In the genomic region with DNA sequence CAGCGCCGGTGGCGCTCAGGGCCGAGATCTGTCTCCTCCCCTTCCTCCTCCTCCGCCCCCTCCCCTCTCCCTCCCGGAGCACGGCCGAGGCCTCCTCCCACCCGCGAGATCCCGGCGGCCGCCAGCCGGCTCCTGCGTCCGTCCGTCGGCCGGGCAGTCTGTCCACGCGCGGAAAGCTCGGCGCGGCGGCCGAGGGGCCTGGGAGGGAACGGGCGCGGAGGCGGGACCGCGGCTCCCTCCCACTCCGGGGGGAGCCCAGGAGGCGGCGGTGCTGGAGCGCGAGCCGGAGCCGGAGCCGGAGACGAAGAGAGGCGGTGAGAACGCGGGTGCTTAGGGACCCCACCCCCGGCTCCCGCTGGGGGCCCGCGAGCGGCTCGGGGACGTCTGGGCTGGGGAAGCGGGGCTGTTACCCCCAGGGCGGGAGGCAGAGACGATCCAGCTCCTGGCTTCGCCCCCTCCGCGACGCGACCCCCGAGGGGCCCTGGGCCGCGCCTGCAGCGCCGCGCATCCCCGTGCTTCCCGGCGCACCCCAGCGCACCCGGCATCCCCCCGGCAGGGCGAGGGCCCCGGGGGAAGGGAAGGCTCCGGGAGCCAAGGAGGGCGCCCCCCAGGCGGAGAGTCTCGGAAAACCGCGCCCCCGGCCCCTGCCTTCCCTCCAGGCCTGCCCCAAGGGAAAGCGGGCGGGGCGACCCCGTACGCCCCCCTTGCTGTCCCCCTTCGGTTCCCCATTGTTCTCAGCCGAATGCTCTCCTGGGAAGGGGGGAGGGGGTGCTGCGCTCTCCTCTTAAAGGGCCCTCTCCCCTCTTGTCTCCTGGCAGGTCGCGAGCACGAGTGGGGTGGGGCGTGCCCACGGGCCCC, we compare ENCODE assay signal across 3 cellular contexts.
TF ChIP-seq lines count a peak whose summit lies in the region.

A gene (plus strand): TSS at position 100 of the 858 bp plus-strand sequence. CDS start 1,463 bp downstream, outside the sequence.

TF ChIP-seq in liver, 16 proteins besides CTCF, POLR2A, EP300 and RAD21 (continued from another document):
- TF ChIP-seq, protein P1, sequence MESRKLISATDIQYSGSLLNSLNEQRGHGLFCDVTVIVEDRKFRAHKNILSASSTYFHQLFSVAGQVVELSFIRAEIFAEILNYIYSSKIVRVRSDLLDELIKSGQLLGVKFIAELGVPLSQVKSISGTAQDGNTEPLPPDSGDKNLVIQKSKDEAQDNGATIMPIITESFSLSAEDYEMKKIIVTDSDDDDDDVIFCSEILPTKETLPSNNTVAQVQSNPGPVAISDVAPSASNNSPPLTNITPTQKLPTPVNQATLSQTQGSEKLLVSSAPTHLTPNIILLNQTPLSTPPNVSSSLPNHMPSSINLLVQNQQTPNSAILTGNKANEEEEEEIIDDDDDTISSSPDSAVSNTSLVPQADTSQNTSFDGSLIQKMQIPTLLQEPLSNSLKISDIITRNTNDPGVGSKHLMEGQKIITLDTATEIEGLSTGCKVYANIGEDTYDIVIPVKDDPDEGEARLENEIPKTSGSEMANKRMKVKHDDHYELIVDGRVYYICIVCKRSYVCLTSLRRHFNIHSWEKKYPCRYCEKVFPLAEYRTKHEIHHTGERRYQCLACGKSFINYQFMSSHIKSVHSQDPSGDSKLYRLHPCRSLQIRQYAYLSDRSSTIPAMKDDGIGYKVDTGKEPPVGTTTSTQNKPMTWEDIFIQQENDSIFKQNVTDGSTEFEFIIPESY (IDR thresholded peaks at IDR 0.05), result no peak
- TF ChIP-seq FOXA1 (IDR thresholded peaks at IDR 0.05), result no peak
- no peak for TF ChIP-seq JUND (IDR thresholded peaks at IDR 0.05)
- no peak for TF ChIP-seq EGR1 (IDR thresholded peaks at IDR 0.05; ENCODE audit: low read depth in 2 of 2)
- TF ChIP-seq GABPA (IDR thresholded peaks at IDR 0.05 in 1 of 2, conservative IDR thresholded peaks at IDR 0.05 in 1 of 2), result no peak
- no peak for TF ChIP-seq FOXA2 (IDR thresholded peaks at IDR 0.05)
- no peak for TF ChIP-seq TAF1 (conservative IDR thresholded peaks at IDR 0.05)
- TF ChIP-seq RXRA (IDR thresholded peaks at IDR 0.05), result no peak

TF ChIP-seq in HepG2, 621 proteins besides CTCF, POLR2A, EP300 and RAD21:
- TF ChIP-seq, protein P2, sequence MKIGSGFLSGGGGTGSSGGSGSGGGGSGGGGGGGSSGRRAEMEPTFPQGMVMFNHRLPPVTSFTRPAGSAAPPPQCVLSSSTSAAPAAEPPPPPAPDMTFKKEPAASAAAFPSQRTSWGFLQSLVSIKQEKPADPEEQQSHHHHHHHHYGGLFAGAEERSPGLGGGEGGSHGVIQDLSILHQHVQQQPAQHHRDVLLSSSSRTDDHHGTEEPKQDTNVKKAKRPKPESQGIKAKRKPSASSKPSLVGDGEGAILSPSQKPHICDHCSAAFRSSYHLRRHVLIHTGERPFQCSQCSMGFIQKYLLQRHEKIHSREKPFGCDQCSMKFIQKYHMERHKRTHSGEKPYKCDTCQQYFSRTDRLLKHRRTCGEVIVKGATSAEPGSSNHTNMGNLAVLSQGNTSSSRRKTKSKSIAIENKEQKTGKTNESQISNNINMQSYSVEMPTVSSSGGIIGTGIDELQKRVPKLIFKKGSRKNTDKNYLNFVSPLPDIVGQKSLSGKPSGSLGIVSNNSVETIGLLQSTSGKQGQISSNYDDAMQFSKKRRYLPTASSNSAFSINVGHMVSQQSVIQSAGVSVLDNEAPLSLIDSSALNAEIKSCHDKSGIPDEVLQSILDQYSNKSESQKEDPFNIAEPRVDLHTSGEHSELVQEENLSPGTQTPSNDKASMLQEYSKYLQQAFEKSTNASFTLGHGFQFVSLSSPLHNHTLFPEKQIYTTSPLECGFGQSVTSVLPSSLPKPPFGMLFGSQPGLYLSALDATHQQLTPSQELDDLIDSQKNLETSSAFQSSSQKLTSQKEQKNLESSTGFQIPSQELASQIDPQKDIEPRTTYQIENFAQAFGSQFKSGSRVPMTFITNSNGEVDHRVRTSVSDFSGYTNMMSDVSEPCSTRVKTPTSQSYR (CRISPR knock-in tag; IDR thresholded peaks at IDR 0.05; ENCODE audit: borderline replicate concordance), result no peak
- TF ChIP-seq CREB1 (IDR thresholded peaks at IDR 0.05), result no peak
- TF ChIP-seq CREB1 (CRISPR knock-in tag; IDR thresholded peaks at IDR 0.05), result no peak
- TF ChIP-seq ZNF839 (CRISPR knock-in tag; IDR thresholded peaks at IDR 0.05; ENCODE audit: borderline replicate concordance), result no peak
- TF ChIP-seq ZSCAN9 (CRISPR knock-in tag; IDR thresholded peaks at IDR 0.05; ENCODE audit: borderline replicate concordance), result no peak
- TF ChIP-seq, protein P3, sequence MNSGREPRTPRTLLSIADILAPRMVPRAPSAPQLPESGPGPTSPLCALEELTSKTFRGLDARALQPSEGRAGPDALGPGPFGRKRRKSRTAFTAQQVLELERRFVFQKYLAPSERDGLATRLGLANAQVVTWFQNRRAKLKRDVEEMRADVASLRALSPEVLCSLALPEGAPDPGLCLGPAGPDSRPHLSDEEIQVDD (CRISPR knock-in tag; IDR thresholded peaks at IDR 0.05; ENCODE audit: borderline replicate concordance), result no peak
- no peak for TF ChIP-seq HHEX (CRISPR knock-in tag; IDR thresholded peaks at IDR 0.05)
- no peak for TF ChIP-seq ZNF891 (CRISPR knock-in tag; IDR thresholded peaks at IDR 0.05)

TF ChIP-seq in HEK293T, 16 proteins besides CTCF, POLR2A, EP300 and RAD21 (continued from another document):
- TF ChIP-seq, protein P4, sequence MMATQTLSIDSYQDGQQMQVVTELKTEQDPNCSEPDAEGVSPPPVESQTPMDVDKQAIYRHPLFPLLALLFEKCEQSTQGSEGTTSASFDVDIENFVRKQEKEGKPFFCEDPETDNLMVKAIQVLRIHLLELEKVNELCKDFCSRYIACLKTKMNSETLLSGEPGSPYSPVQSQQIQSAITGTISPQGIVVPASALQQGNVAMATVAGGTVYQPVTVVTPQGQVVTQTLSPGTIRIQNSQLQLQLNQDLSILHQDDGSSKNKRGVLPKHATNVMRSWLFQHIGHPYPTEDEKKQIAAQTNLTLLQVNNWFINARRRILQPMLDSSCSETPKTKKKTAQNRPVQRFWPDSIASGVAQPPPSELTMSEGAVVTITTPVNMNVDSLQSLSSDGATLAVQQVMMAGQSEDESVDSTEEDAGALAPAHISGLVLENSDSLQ (IDR thresholded peaks at IDR 0.05), result no peak
- TF ChIP-seq NFRKB (IDR thresholded peaks at IDR 0.05), result no peak
- no peak for TF ChIP-seq FOXA1 (IDR thresholded peaks at IDR 0.05)
- no peak for TF ChIP-seq ARNT (IDR thresholded peaks at IDR 0.05)
- no peak for TF ChIP-seq ZNF384 (IDR thresholded peaks at IDR 0.05)
- TF ChIP-seq FOXK2 (IDR thresholded peaks at IDR 0.05), result no peak
- TF ChIP-seq SUZ12 (IDR thresholded peaks at IDR 0.05), result no peak
- TF ChIP-seq LEF1 (IDR thresholded peaks at IDR 0.05; ENCODE audit: borderline replicate concordance), result no peak
TF ChIP-seq in HEK293T: peak in this region for 0.
